In the genomic region with DNA sequence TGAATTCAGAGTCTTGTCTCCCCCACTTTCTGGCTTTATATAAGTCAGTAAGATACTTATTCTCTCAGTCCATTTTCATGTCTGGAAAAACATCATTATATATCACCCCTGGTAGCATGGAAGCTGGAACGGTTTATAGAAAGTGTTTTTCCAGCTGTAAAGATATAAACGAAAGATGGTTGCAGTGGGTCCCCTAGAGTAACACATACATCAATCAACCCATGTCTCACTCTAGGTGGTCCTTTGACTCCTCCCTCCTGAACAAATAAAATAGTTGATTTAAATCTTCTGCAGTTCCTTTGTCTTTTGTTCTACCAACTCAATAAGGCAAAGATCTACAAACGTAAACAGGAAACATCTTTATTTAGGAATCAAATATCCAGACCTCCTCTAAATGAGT, we compare ENCODE assay signal across 25 cellular contexts.
A peak's percentile ranks its signal among the peaks of the same experiment; 100 is the strongest.
DNase-seq lines count a peak whose midpoint lies in the region; ATAC-seq and TF ChIP-seq lines count a peak whose summit lies in the region.
"Had no signal": no experiment of that assay in that cellular context is flagged by ENCODE, and none has a peak within 500 bp of the region (broad histone marks: within the 10 kb centered on the region; RNA-seq: fewer than 3 reads in every experiment).

No MANE protein-coding gene starts in this region.

- H4K20me1 ChIP-seq in HCT116 (ENCODE audit: insufficient read depth) (no peaks in the 10 kb centered on the region), IMR-90 (ENCODE audit: insufficient read depth, low read length) (no peaks in the 10 kb centered on the region), OCI-LY1 (ENCODE audit: insufficient read depth, low read length) (no peaks in the 10 kb centered on the region)
- H4K20me1 ChIP-seq: BLaER1 had no signal

- no peak overlapping the region for H3K14ac ChIP-seq in IMR-90 (replicated peaks; ENCODE audit: low read depth, low read length)

- dilution Hi-C loops in IMR-90 (cut with HindIII; ENCODE audit: low sequenced_read_pairs, unreplicated experiment): no loop called here

- TF ChIP-seq RAD21 in HCT116 (IDR thresholded peaks at IDR 0.05; ENCODE audit: low read depth) (no peak), IMR-90 (IDR thresholded peaks at IDR 0.05; ENCODE audit: low read length) (no peak)

- no peaks in the 10 kb centered on the region for H3K9me3 ChIP-seq in HCT116 (ENCODE audit: control insufficient read depth in 1 of 2, insufficient read depth in 1 of 2, low read depth in 1 of 2, low read length in 2 of 2)
- no peaks in the 10 kb centered on the region for H3K9me3 ChIP-seq in IMR-90 (ENCODE audit: control insufficient read depth, insufficient read depth, low read length)
- H3K9me3 ChIP-seq in OCI-LY1 (ENCODE audit: low read length): no peaks in the 10 kb centered on the region
- no peaks in the 10 kb centered on the region for H3K9me3 ChIP-seq in tibial artery
- H3K9me3 ChIP-seq: BE2C, BLaER1 had no signal

- H3K9ac ChIP-seq in HCT116 (ENCODE audit: low read length): no peak overlapping the region
- no peak overlapping the region for H3K9ac ChIP-seq in IMR-90 (ENCODE audit: low read depth, low read length)
- no peak overlapping the region for H3K9ac ChIP-seq in OCI-LY1 (ENCODE audit: low read length)
- H3K9ac ChIP-seq: BLaER1 had no signal

- H2AK9ac ChIP-seq in IMR-90 (replicated peaks; ENCODE audit: low read depth, low read length, poor library complexity): no peak overlapping the region

- H3K27me3 ChIP-seq in HCT116 (ENCODE audit: insufficient read depth, low read length) (no peaks in the 10 kb centered on the region), IMR-90 (ENCODE audit: control insufficient read depth, insufficient read depth, low read length) (no peaks in the 10 kb centered on the region), OCI-LY1 (ENCODE audit: insufficient read depth, low read length) (no peaks in the 10 kb centered on the region), tibial artery (no peaks in the 10 kb centered on the region)
- H3K27me3 ChIP-seq: BE2C, BLaER1 had no signal

- H2BK5ac ChIP-seq in IMR-90 (ENCODE audit: low read depth, low read length, poor library complexity, severe bottlenecking): no peak overlapping the region

- H2BK20ac ChIP-seq in IMR-90 (ENCODE audit: low read depth, low read length): no peak overlapping the region

- CTCF ChIA-PET in HCT116 (lab: Charles Lee) (no interaction called here), IMR-90 (lab: Yijun Ruan, JAX) (no interaction called here)

- H2AK5ac ChIP-seq in IMR-90 (ENCODE audit: low read depth, low read length): no peak overlapping the region

- H3K4me3 ChIP-seq in HCT116 (replicated peaks in 1 of 2; ENCODE audit: low read depth in 1 of 2, low read length in 2 of 2) (no peak overlapping the region), IMR-90 (ENCODE audit: insufficient read depth, low read depth, low read length) (no peak overlapping the region), OCI-LY1 (ENCODE audit: low read depth, low read length, poor library complexity, severe bottlenecking) (no peak overlapping the region), tibial artery (no peak overlapping the region)
- H3K4me3 ChIP-seq: BLaER1, GM12878 had no signal

- H3K4ac ChIP-seq in IMR-90 (ENCODE audit: low read depth, low read length): no peak overlapping the region

- BruUV-seq in HCT116 (replicated peaks; lab: Mats Ljungman, UMichigan): no TSS peak
- no TSS peak for BruUV-seq in IMR-90 (replicated peaks; lab: Mats Ljungman, UMichigan)

- no peak overlapping the region for H4K8ac ChIP-seq in IMR-90 (ENCODE audit: low read depth in 2 of 2, low read length in 2 of 2)

- H3K4me2 ChIP-seq in HCT116 (ENCODE audit: low read length): no peak overlapping the region
- H3K4me2 ChIP-seq in IMR-90 (ENCODE audit: low read depth, low read length): no peak overlapping the region
- H3K4me2 ChIP-seq in OCI-LY1 (ENCODE audit: low read length): no peak overlapping the region
- H3K4me2 ChIP-seq: BLaER1 had no signal

- H3K36me3 ChIP-seq in HCT116 (ENCODE audit: control insufficient read depth in 1 of 2, insufficient read depth in 2 of 2, low read length in 2 of 2) (no peaks in the 10 kb centered on the region), IMR-90 (ENCODE audit: control insufficient read depth, insufficient read depth, low read length) (no peaks in the 10 kb centered on the region), OCI-LY1 (ENCODE audit: insufficient read depth, low read length) (no peaks in the 10 kb centered on the region), tibial artery (no peaks in the 10 kb centered on the region)
- H3K36me3 ChIP-seq: BE2C, BLaER1 had no signal

- DNase-seq in HCT116 (ENCODE audit: low read depth, low spot score) (no peak), IMR-90 (peak; percentile 19), left kidney (ENCODE audit: low read depth, low spot score) (peak; percentile 29), putamen (ENCODE audit: low spot score) (no peak), tibial artery (no peak), globus pallidus (ENCODE audit: low spot score) (no peak)
- DNase-seq: 8988T; ACHN; BE2C; C1 segment of cervical spinal cord; CD4-positive, alpha-beta memory T cell; CD4-positive, CD25-positive, alpha-beta regulatory T cell; CD8-positive, alpha-beta memory T cell; COR-L47; DMS 273 treated with DMSO at 0.1 percent for 48 hours; DMS153; DMS53; DMS79; DND-41; EL; GDM1 had no signal

- intact Hi-C loops in HCT116 (cut with micrococcal nuclease): no loop called here
- intact Hi-C loops in IMR-90 (cut with micrococcal nuclease): loop anchor here (5.0 kb wide), 1 partner anchor 250 kb away; no protein-coding TSS in a partner anchor
- intact Hi-C loops in tibial artery (cut with DNase I; ENCODE audit: low total_unique reads): no loop called here

- H2AFZ ChIP-seq in HCT116 (ENCODE audit: low read depth, low read length, poor library complexity, severe bottlenecking) (peak overlapping the region; percentile 18), IMR-90 (replicated peaks; ENCODE audit: low read length, poor library complexity) (no peak overlapping the region), OCI-LY1 (ENCODE audit: low read length) (peak overlapping the region; percentile 60; the same call in 1 of the 2 replicates)

- H3K79me2 ChIP-seq in HCT116 (ENCODE audit: insufficient read depth, low read length) (no peaks in the 10 kb centered on the region), OCI-LY1 (ENCODE audit: insufficient read depth, low read length) (no peaks in the 10 kb centered on the region)

- H3K27ac ChIP-seq in HCT116 (ENCODE audit: low read depth, low read length) (no peak overlapping the region), IMR-90 (ENCODE audit: insufficient read depth, low read length) (no peak overlapping the region), OCI-LY1 (ENCODE audit: low read depth, low read length, poor library complexity, severe bottlenecking) (no peak overlapping the region), tibial artery (no peak overlapping the region)
- H3K27ac ChIP-seq: BLaER1 had no signal

- TF ChIP-seq POLR2A in HCT116 (IDR thresholded peaks at IDR 0.05; ENCODE audit: borderline replicate concordance, extremely low read depth, insufficient read depth, insufficient read length) (no peak), IMR-90 (IDR thresholded peaks at IDR 0.05; ENCODE audit: low read depth, low read length) (no peak)

- ATAC-seq in HCT116 (no peak), IMR-90 (ENCODE audit: low read depth) (no peak), HG03045 (IDR thresholded peaks at IDR 0.05; ENCODE audit: unreplicated experiment) (no peak)
- ATAC-seq: GM12878 had no signal

- no peaks in the 10 kb centered on the region for H3K9me1 ChIP-seq in IMR-90 (ENCODE audit: insufficient read depth, low read length)

- H3K9me2 ChIP-seq in HCT116 (ENCODE audit: insufficient read depth): no peaks in the 10 kb centered on the region
- H3K9me2 ChIP-seq in OCI-LY1 (ENCODE audit: low read depth, low read length): no peaks in the 10 kb centered on the region

- no peak overlapping the region for H4K91ac ChIP-seq in IMR-90 (ENCODE audit: insufficient read depth, low read depth, low read length)

- in situ Hi-C loops in IMR-90 (cut with MboI; ENCODE audit: low sequenced_read_pairs): no loop called here

- no peak overlapping the region for H2BK120ac ChIP-seq in IMR-90 (ENCODE audit: low read depth, low read length)

- H3K4me1 ChIP-seq in HCT116 (ENCODE audit: control insufficient read depth in 1 of 2, insufficient read depth in 2 of 2, low read length in 2 of 2) (peaks cover 12 to 23% of the 10 kb centered on the region in 2 experiments), IMR-90 (ENCODE audit: control insufficient read depth, insufficient read depth, low read length) (no peaks in the 10 kb centered on the region), OCI-LY1 (ENCODE audit: insufficient read depth, low read length, severe bottlenecking) (peaks cover 6% of the 10 kb centered on the region), tibial artery (no peaks in the 10 kb centered on the region)
- H3K4me1 ChIP-seq: BLaER1 had no signal

- H4K5ac ChIP-seq in IMR-90 (ENCODE audit: low read depth, low read length): no peak overlapping the region

- RAD21 ChIA-PET in HCT116 (lab: Charles Lee; ENCODE audit: low non-redundant PET in 1 of 2, low total read pairs in 2 of 2, uncharacterized antibody in 2 of 2, unreplicated experiment in 2 of 2): no interaction called here

- no peaks in the 10 kb centered on the region for H3K79me1 ChIP-seq in IMR-90 (ENCODE audit: low read depth in 1 of 2, low read length in 2 of 2)

- TF ChIP-seq CTCF in HCT116 (IDR thresholded peaks at IDR 0.05 in 2 of 3, conservative IDR thresholded peaks at IDR 0.05 in 1 of 3; ENCODE audit: borderline replicate concordance in 1 of 3, insufficient read depth in 1 of 3, low read depth in 2 of 3, low read length in 2 of 3) (no peak), IMR-90 (conservative IDR thresholded peaks at IDR 0.05; ENCODE audit: low read depth, low read length) (no peak), OCI-LY1 (IDR thresholded peaks at IDR 0.05; ENCODE audit: low read length) (no peak), tibial artery (IDR thresholded peaks at IDR 0.05) (no peak)

- H2BK15ac ChIP-seq in IMR-90 (ENCODE audit: low read depth, low read length): no peak overlapping the region

- no peaks in the 10 kb centered on the region; the same call in 1 of the 2 replicates for H3F3A ChIP-seq in OCI-LY1 (ENCODE audit: insufficient read depth, low read length)

- no CpG with 5 or more reads among the region's 3 CpGs for WGBS in IMR-90 (ENCODE audit: extremely low coverage in 2 of 2, insufficient read length in 1 of 2), 2 experiments

- H3K56ac ChIP-seq in IMR-90 (ENCODE audit: extremely low read depth, insufficient read depth, low read length): no peak overlapping the region

- H3K23ac ChIP-seq in IMR-90 (ENCODE audit: low read depth, low read length): no peak overlapping the region

- POLR2A ChIA-PET in HCT116 (lab: Charles Lee): interaction anchor here (0.6 kb wide), 1 partner anchor 62 kb away, joined by 3 read pairs; no protein-coding TSS in a partner anchor
- POLR2A ChIA-PET in IMR-90 (lab: Charles Lee; ENCODE audit: unreplicated experiment): no interaction called here

- H3K18ac ChIP-seq in IMR-90 (ENCODE audit: low read depth, low read length): no peak overlapping the region

TF ChIP-seq in HCT116, 20 proteins besides CTCF, POLR2A, EP300 and RAD21 (continues in another document):
- TF ChIP-seq POLR2AphosphoS5 (IDR thresholded peaks at IDR 0.05; ENCODE audit: low read depth, low read length): no peak

Comparison
In these comparisons a context has a peak if more than half of its experiments do, and no peak if none do; other contexts are left out.
1. DNase-seq: peak in IMR-90 (single experiment) and left kidney (single experiment); none in HCT116 (single experiment), putamen (single experiment), tibial artery (0 of 2) and globus pallidus (single experiment).